In the genomic region with DNA sequence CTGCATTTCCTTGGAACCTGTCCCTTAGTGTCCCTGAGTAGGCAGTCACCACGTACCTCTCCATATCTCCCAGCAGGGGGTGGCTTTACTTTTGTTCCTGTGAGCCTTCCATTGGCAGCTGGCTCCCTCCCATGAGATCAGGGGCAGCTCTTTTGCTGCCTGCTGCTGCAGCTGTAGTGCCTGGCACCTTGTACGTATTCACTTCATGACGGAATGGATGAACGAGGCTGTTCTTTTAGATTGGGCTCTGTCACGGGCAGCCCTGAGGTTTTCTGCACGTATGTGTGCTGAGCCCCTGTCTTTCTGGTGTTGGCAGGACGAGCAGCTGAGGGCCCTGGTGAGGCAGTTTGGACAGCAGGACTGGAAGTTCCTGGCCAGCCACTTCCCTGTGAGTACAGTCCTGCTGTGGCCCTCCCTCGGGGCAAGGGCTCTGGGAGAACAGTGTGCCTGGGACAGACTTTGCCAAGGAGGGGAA, we compare ENCODE assay signal across 11 cellular contexts. TPM values are rescaled to one million over a fixed set of nuclear protein-coding genes. Genes with fewer than 3 reads are reported as not detected.
DNase-seq lines count a peak whose midpoint lies in the region; ATAC-seq, FAIRE-seq and TF ChIP-seq lines count a peak whose summit lies in the region.
"Had no signal": no experiment of that assay in that cellular context is flagged by ENCODE, and none has a peak within 500 bp of the region (broad histone marks: within the 10 kb centered on the region; RNA-seq: fewer than 3 reads in every experiment).

No MANE protein-coding gene starts in this region.

- RAD21 ChIA-PET in GM12878 (lab: Charles Lee; ENCODE audit: unreplicated experiment): interaction anchor here (0.8 to 2.7 kb wide), 12 partner anchors 10 to 508 kb away, joined by 3 to 11 read pairs (median 4); a partner anchor contains a TSS

- H3K9ac ChIP-seq in GM12878 (ENCODE audit: control insufficient read depth, insufficient read depth, low read length): peak overlapping the region; percentile 71

- peaks cover 32% of the 10 kb centered on the region for H3K4me1 ChIP-seq in GM12878 (ENCODE audit: control insufficient read depth, insufficient read depth, low read length)

- H3K27ac ChIP-seq in GM12878 (ENCODE audit: control insufficient read depth, insufficient read depth) (peak overlapping the region; percentile 89), RWPE1 (no peak overlapping the region)
- H3K27ac ChIP-seq: dorsolateral prefrontal cortex had no signal

- no peak overlapping the region for H3K27ac Mint-ChIP-seq in T-helper 2 cell treated with Interferon-gamma antibody and Interleukin-4, amounts not matched to agents 5 μg/mL and 100 μg/mL, for 36 hours
- H3K27ac Mint-ChIP-seq in type B pancreatic cell: no peak overlapping the region

- TSS peak; percentile 95 for BruUV-seq in GM12878 (replicated peaks; lab: Mats Ljungman, UMichigan)

- H3K9me3 ChIP-seq in GM12878 (replicated peaks; ENCODE audit: control insufficient read depth, insufficient read depth, low read length): no peaks in the 10 kb centered on the region

- peak overlapping the region; percentile 68 for H3K4me3 ChIP-seq in GM12878
- H3K4me3 ChIP-seq: dorsolateral prefrontal cortex, skin epidermis had no signal

- H4K20me1 ChIP-seq in GM12878 (ENCODE audit: control insufficient read depth, insufficient read depth): no peaks in the 10 kb centered on the region

- no peaks in the 10 kb centered on the region for H3K9me3 Mint-ChIP-seq in T-helper 2 cell treated with Interferon-gamma antibody and Interleukin-4, amounts not matched to agents 5 μg/mL and 100 μg/mL, for 36 hours
- H3K9me3 Mint-ChIP-seq in type B pancreatic cell: no peaks in the 10 kb centered on the region

- POLR2A ChIA-PET in GM10248 (lab: Yijun Ruan, JAX) (interaction anchor here (0.6 to 1.2 kb wide), 3 partner anchors 13 to 224 kb away, joined by 3 to 7 read pairs (median 6); a partner anchor contains a TSS), GM12878 (lab: Charles Lee) (interaction anchor here (0.5 to 1.7 kb wide), 9 partner anchors 8 to 236 kb away, joined by 3 to 7 read pairs (median 4); a partner anchor contains a TSS), RWPE1 (lab: Yijun Ruan, JAX; ENCODE audit: low non-redundant PET) (no interaction called here)

- CTCF ChIA-PET in GM10248 (lab: Yijun Ruan, JAX): interaction anchor here (1.1 to 5.8 kb wide), 12 partner anchors 8 to 404 kb away, joined by 3 to 37 read pairs (median 5); a partner anchor contains a TSS
- CTCF ChIA-PET in GM12878 (lab: Yijun Ruan, JAX): interaction anchor here (0.7 to 4.5 kb wide), 20 partner anchors 8 to 508 kb away, joined by 3 to 32 read pairs (median 4); a partner anchor contains a TSS
- CTCF ChIA-PET in RWPE1 (lab: Yijun Ruan, JAX): interaction anchor here (0.8 to 2.5 kb wide), 3 partner anchors 9 to 230 kb away, joined by 3 to 9 read pairs (median 3); no protein-coding TSS in a partner anchor

- peaks cover 10% of the 10 kb centered on the region for H3K4me1 Mint-ChIP-seq in T-helper 2 cell treated with Interferon-gamma antibody and Interleukin-4, amounts not matched to agents 5 μg/mL and 100 μg/mL, for 36 hours (ENCODE audit: low read depth)
- H3K4me1 Mint-ChIP-seq in type B pancreatic cell (ENCODE audit: unreplicated experiment): peaks cover 4% of the 10 kb centered on the region

- intact Hi-C loops in GM12878 (cut with micrococcal nuclease; ENCODE audit: unreplicated experiment): loop anchor here (5.0 kb wide), 2 partner anchors 224 to 401 kb away; a partner anchor contains a TSS

- peaks cover 12% of the 10 kb centered on the region for H3K36me3 Mint-ChIP-seq in T-helper 2 cell treated with Interferon-gamma antibody and Interleukin-4, amounts not matched to agents 5 μg/mL and 100 μg/mL, for 36 hours (ENCODE audit: low read depth)
- no peaks in the 10 kb centered on the region for H3K36me3 Mint-ChIP-seq in type B pancreatic cell

- TF ChIP-seq RAD21 in GM12878 (IDR thresholded peaks at IDR 0.05; ENCODE audit: insufficient read depth, low read depth, low read length): 0 out of 2 replicates have a peak, but pooled peaks have one; percentile 14

- H3K4me2 ChIP-seq in GM12878 (ENCODE audit: control insufficient read depth, insufficient read depth): peak overlapping the region; percentile 90

- peak; percentile 19 for ATAC-seq in GM21390 (IDR thresholded peaks at IDR 0.05; ENCODE audit: unreplicated experiment)
- ATAC-seq in GM12878: peak; percentile 70

- no peak overlapping the region for H3K4me3 Mint-ChIP-seq in T-helper 2 cell treated with Interferon-gamma antibody and Interleukin-4, amounts not matched to agents 5 μg/mL and 100 μg/mL, for 36 hours
- no peak overlapping the region for H3K4me3 Mint-ChIP-seq in type B pancreatic cell

- in situ Hi-C loops in GM12878 (cut with MboI): no loop called here

- WGBS in GM12878 (ENCODE audit: insufficient coverage, insufficient replicate concordance, low lambda C conversion rate, missing lambda C conversion rate): 0% methylated on average over 8 of the region's 8 CpGs

- SMC1A ChIA-PET in GM12878 (lab: Charles Lee; ENCODE audit: uncharacterized antibody, unreplicated experiment): interaction anchor here (0.7 to 1.7 kb wide), 19 partner anchors 9 to 400 kb away, joined by 3 to 10 read pairs (median 3); no protein-coding TSS in a partner anchor

- no peaks in the 10 kb centered on the region for H3K27me3 Mint-ChIP-seq in T-helper 2 cell treated with Interferon-gamma antibody and Interleukin-4, amounts not matched to agents 5 μg/mL and 100 μg/mL, for 36 hours (ENCODE audit: low read depth)
- no peaks in the 10 kb centered on the region for H3K27me3 Mint-ChIP-seq in type B pancreatic cell

- H2AFZ ChIP-seq in GM12878 (ENCODE audit: control insufficient read depth, low read depth, low read length): peak overlapping the region; percentile 33

- peaks cover 4 to 15% of the 10 kb centered on the region in 2 experiments; a peak in 3 of 4 replicates for H3K36me3 ChIP-seq in GM12878 (ENCODE audit: control insufficient read depth in 2 of 2, insufficient read depth in 2 of 2, low read length in 1 of 2)

- no peak for TF ChIP-seq EP300 in GM12878 (IDR thresholded peaks at IDR 0.05; ENCODE audit: borderline replicate concordance in 1 of 2, control insufficient read depth in 1 of 2, low read depth in 2 of 2, low read length in 2 of 2)

- no peaks in the 10 kb centered on the region for H3K27me3 ChIP-seq in GM12878 (replicated peaks in 1 of 2; ENCODE audit: control insufficient read depth in 2 of 2, insufficient read depth in 2 of 2, low read length in 1 of 2)

- TF ChIP-seq POLR2A in GM12878 (IDR thresholded peaks at IDR 0.05; ENCODE audit: low read depth, low read length): 0 out of 2 replicates have a peak, but pooled peaks have one; percentile 23

- DNase-seq in GM10248 (ENCODE audit: extremely low spot score) (peak; percentile 31), HT-29 (ENCODE audit: low spot score) (peak; percentile 36), GM12878 (ENCODE audit: low read depth, low spot score) (peak; percentile 21), type B pancreatic cell (ENCODE audit: extremely low spot score, unreplicated experiment) (no peak), RWPE1 (ENCODE audit: low spot score) (no peak), activated T-cell treated with anti-CD3 and anti-CD28 coated beads for 4 hours (no peak)
- DNase-seq in T-helper 2 cell treated with Interferon-gamma antibody and Interleukin-4, amounts not matched to agents 5 μg/mL and 100 μg/mL, for 36 hours (ENCODE audit: low spot score): no peak

- H3K79me2 ChIP-seq in GM12878 (ENCODE audit: control insufficient read depth, insufficient read depth, low read length): peaks cover 24% of the 10 kb centered on the region

- TF ChIP-seq CTCF in GM10248 (IDR thresholded peaks at IDR 0.05; ENCODE audit: control extremely low read depth, extremely low read depth, low read depth, missing control alignments) (peak; percentile 8), GM12878 (IDR thresholded peaks at IDR 0.05 in 2 of 3, conservative IDR thresholded peaks at IDR 0.05 in 1 of 3; ENCODE audit: control insufficient read depth in 2 of 3, extremely low read depth in 1 of 3, insufficient read depth in 1 of 3, low read depth in 3 of 3, low read length in 3 of 3) (peak; percentile 21 to 42 (median 40); a peak in 5 of 6 replicates), type B pancreatic cell (conservative IDR thresholded peaks at IDR 0.05) (no peak), RWPE1 (conservative IDR thresholded peaks at IDR 0.05; ENCODE audit: low read depth) (no peak)

- no peak for FAIRE-seq in GM12878 (lab: Jason Lieb, UNC)

RNA-seq across cellular contexts. Expression of a gene that starts 14.6 kb away (rescaled TPM):
- total RNA-seq in HT-29 (2014; rRNA removed; shearing (Covaris generic)): 108 and 123 TPM in 2 replicates
- 8.7 and 9.0 TPM in 2 replicates for total RNA-seq in GM12878 (2013; cell fraction: nucleolus; rRNA removed)
- total RNA-seq in GM12878 (2014; rRNA removed) (108 and 138 TPM in 2 replicates), GM12878 (2014; rRNA removed; fragmentation: Illumina TruSeq; extraction: Trizol) (50.0 and 63.4 TPM in 2 replicates), GM12878 (2021) (175 and 184 TPM in 2 replicates), type B pancreatic cell (ENCODE audit: low replicate concordance) (29.4 and 51.0 TPM in 2 replicates)
- 28.3 TPM for polyA plus RNA-seq in GM12878 (2011; ENCODE audit: low read depth)
- polyA plus RNA-seq in GM12878 (2011; rRNA removed) (15.5 and 30.7 TPM in 2 replicates), GM12878 (2014; fragmentation: Illumina TruSeq; extraction: Trizol) (54.2 and 122 TPM in 2 replicates), GM12878 (2014; fragmentation: Nextera tagmentation; extraction: Ambion mirVana) (10 to 100 TPM in 1 of 2 experiments, 1 to 10 TPM in 1; 4.5 to 10.3 TPM), GM12878 (2014; rRNA removed) (85.1 and 106 TPM in 2 replicates), GM12878 (2016; fragmentation: Nextera tagmentation; extraction: Ambion mirVana) (100 to 1,000 TPM in 1 of 2 experiments, 10 to 100 TPM in 1; 44.1 to 213 TPM)
- 62.6 and 64.0 TPM in 2 replicates for polyA plus RNA-seq in GM12878 (2011; cell fraction: cytosol; rRNA removed)
- 35.1 and 48.5 TPM in 2 replicates for polyA plus RNA-seq in GM12878 (2011; cell fraction: nucleus; rRNA removed)
- 62.9 and 63.9 TPM in 2 replicates for polyA plus RNA-seq in GM12878 (2012)
- polyA minus RNA-seq in GM12878 (2011; rRNA and poly(A)+ RNA removed): 31.9 and 48.8 TPM in 2 replicates
- polyA minus RNA-seq in GM12878 (2011; cell fraction: cytosol; rRNA and poly(A)+ RNA removed): 40.2 and 54.4 TPM in 2 replicates
- polyA minus RNA-seq in GM12878 (2011; cell fraction: nucleus; rRNA and poly(A)+ RNA removed): 9.1 and 17.0 TPM in 2 replicates

RNA-seq across cellular contexts. Expression of a gene that starts 45.3 kb away (rescaled TPM):
- total RNA-seq in HT-29 (2014; rRNA removed; shearing (Covaris generic)): not detected in 2 replicates
- total RNA-seq in GM12878 (2013; cell fraction: nucleolus; rRNA removed): not detected in 2 replicates
- total RNA-seq in GM12878 (2014; rRNA removed) (1.5 and 2.1 TPM in 2 replicates), GM12878 (2014; rRNA removed; fragmentation: Illumina TruSeq; extraction: Trizol) (1.4 TPM in 2 replicates), GM12878 (2021) (0.97 and 0.98 TPM in 2 replicates), type B pancreatic cell (ENCODE audit: low replicate concordance) (not detected in 2 replicates)
- not detected for polyA plus RNA-seq in GM12878 (2011; ENCODE audit: low read depth)
- polyA plus RNA-seq in GM12878 (2011; rRNA removed) (0.82 and 0.95 TPM in 2 replicates), GM12878 (2014; fragmentation: Illumina TruSeq; extraction: Trizol) (0.62 and 2.4 TPM in 2 replicates), GM12878 (2014; fragmentation: Nextera tagmentation; extraction: Ambion mirVana) (1 to 10 TPM; 1.2 to 1.3 TPM), GM12878 (2014; rRNA removed) (1.4 and 1.7 TPM in 2 replicates), GM12878 (2016; fragmentation: Nextera tagmentation; extraction: Ambion mirVana) (under 1 TPM; 0.56 to 1.00 TPM)
- 0.67 and 0.85 TPM in 2 replicates for polyA plus RNA-seq in GM12878 (2011; cell fraction: cytosol; rRNA removed)
- 0.40 and 1.3 TPM in 2 replicates for polyA plus RNA-seq in GM12878 (2011; cell fraction: nucleus; rRNA removed)
- 0.20 and 0.24 TPM in 2 replicates for polyA plus RNA-seq in GM12878 (2012)
- polyA minus RNA-seq in GM12878 (2011; rRNA and poly(A)+ RNA removed): 0.36 and 0.44 TPM in 2 replicates
- not detected in 2 replicates for polyA minus RNA-seq in GM12878 (2011; cell fraction: cytosol; rRNA and poly(A)+ RNA removed)
- polyA minus RNA-seq in GM12878 (2011; cell fraction: nucleus; rRNA and poly(A)+ RNA removed): not detected in 2 replicates
- total RNA-seq: dorsolateral prefrontal cortex, M059J had no signal

Comparison
In these comparisons a context has a peak if more than half of its experiments do, and no peak if none do; other contexts are left out.
1. DNase-seq: peak in GM10248 (single experiment), HT-29 (single experiment) and GM12878 (single experiment); none in T-helper 2 cell treated with Interferon-gamma antibody and Interleukin-4, amounts not matched to agents 5 μg/mL and 100 μg/mL, for 36 hours (single experiment), type B pancreatic cell (single experiment), RWPE1 (single experiment) and activated T-cell treated with anti-CD3 and anti-CD28 coated beads for 4 hours (single experiment).
2. CTCF ChIP-seq: peak in GM10248 (single experiment) and GM12878 (3 of 3); none in type B pancreatic cell (single experiment) and RWPE1 (single experiment).